ENCODE assay signal across 26 cellular contexts in the genomic region with DNA sequence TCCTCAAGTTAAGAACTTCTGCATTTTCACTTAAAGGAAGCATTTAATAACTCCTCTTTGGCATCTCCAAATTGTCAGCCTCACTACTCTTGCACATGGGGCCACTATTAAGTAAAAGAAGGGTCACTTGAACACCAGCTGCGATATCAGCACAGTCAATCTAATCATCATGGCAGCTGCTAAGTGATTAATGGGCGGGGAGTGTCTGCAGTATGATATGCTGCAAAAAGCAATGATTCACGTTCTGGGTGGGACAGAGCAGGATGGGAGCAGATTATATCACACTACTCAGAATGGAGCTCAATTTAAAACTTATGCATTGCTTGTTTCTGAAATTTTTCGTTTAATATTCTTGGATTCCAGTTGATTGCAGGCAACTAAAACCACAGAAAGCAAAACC.
DNase-seq lines count a peak whose midpoint lies in the region; ATAC-seq, FAIRE-seq and TF ChIP-seq lines count a peak whose summit lies in the region.
"Had no signal": no experiment of that assay in that cellular context is flagged by ENCODE, and none has a peak within 500 bp of the region (broad histone marks: within the 10 kb centered on the region; RNA-seq: fewer than 3 reads in every experiment).

No MANE protein-coding gene starts in this region.

- no peak overlapping the region for H2AFZ ChIP-seq in H9 (ENCODE audit: low read length)
- no peak overlapping the region for H2AFZ ChIP-seq in H1 (ENCODE audit: low read length)
- H2AFZ ChIP-seq: PC-9 had no signal

- no peak for TF ChIP-seq POLR2A in H1 (IDR thresholded peaks at IDR 0.05; ENCODE audit: control extremely low read depth in 1 of 2, low read depth in 2 of 2, low read length in 2 of 2)
- no peak for TF ChIP-seq POLR2A in gastroesophageal sphincter (IDR thresholded peaks at IDR 0.05)

- POLR2A ChIA-PET in H1 (lab: Charles Lee; ENCODE audit: partially characterized antibody) = no interaction called here

- H3K4ac ChIP-seq in H9 (ENCODE audit: low read depth, low read length) = no peak overlapping the region
- H3K4ac ChIP-seq in H1 (replicated peaks; ENCODE audit: insufficient read length, low read depth, low read length) = no peak overlapping the region

- H3K27ac ChIP-seq in H9 (ENCODE audit: insufficient read length, low read depth, low read length) (no peak overlapping the region), H1 (ENCODE audit: low read depth, low read length) (no peak overlapping the region), gastroesophageal sphincter (no peak overlapping the region)
- H3K27ac ChIP-seq: PC-9, skin epidermis, thyroid gland had no signal

- FAIRE-seq in H1 (lab: Jason Lieb, UNC) (no peak), GM19239 (lab: Jason Lieb, UNC) (no peak)
- FAIRE-seq: bronchial epithelial cell, colon, kidney had no signal

- H3K14ac ChIP-seq in H9 (ENCODE audit: insufficient read depth, low read length) = no peak overlapping the region
- H3K14ac ChIP-seq in H1 (ENCODE audit: insufficient read length) = no peak overlapping the region

- no peak overlapping the region for H2BK15ac ChIP-seq in H9 (ENCODE audit: low read depth, low read length)
- no peak overlapping the region for H2BK15ac ChIP-seq in H1 (ENCODE audit: low read length)

- H3K23ac ChIP-seq in H9 (ENCODE audit: insufficient read length, low read depth, low read length) (no peak overlapping the region), H1 (ENCODE audit: insufficient read length) (no peak overlapping the region)

- no peak overlapping the region for H2BK5ac ChIP-seq in H9 (ENCODE audit: insufficient read length, low read length)
- H2BK5ac ChIP-seq in H1 (ENCODE audit: low read depth, low read length) = peak overlapping the region; percentile 49; the same call in 1 of the 2 replicates

- H3K36me3 ChIP-seq in H1 (ENCODE audit: control insufficient read depth in 2 of 4, insufficient read depth in 4 of 4, low read length in 3 of 4) (no peaks in the 10 kb centered on the region), gastroesophageal sphincter (no peaks in the 10 kb centered on the region)
- H3K36me3 ChIP-seq: thyroid gland had no signal

- H3K36me3 Mint-ChIP-seq in H9 (ENCODE audit: insufficient read depth in 1 of 3, low read depth in 3 of 3) (peaks cover 0 to 2% (median 0%) of the 10 kb centered on the region in 3 experiments; a peak in 1 of 7 replicates), chondrocyte (ENCODE audit: low read depth) (no peaks in the 10 kb centered on the region)
- no peaks in the 10 kb centered on the region for H3K36me3 Mint-ChIP-seq in activated naive CD4-positive, alpha-beta T cell treated with anti-CD3 and anti-CD28 coated beads, Interleukin-2, amount 10 ng/mL, durations not matched to agents 7 days and 5 days
- H3K36me3 Mint-ChIP-seq: activated naive CD8-positive, alpha-beta T cell; CD14-positive monocyte; natural killer cell treated with Interleukin-12 subunit alpha and Interleukin-12 subunit beta and Interleukin-15 and Interleukin-18, amount 100 ng/mL, for 72 hours had no signal

- CTCF ChIA-PET in H1 (lab: Charles Lee; ENCODE audit: partially characterized antibody) = interaction anchor here (0.6 to 3.2 kb wide), 21 partner anchors 9 to 309 kb away, joined by 3 to 20 read pairs (median 4); no protein-coding TSS in a partner anchor
- CTCF ChIA-PET in activated naive CD4-positive, alpha-beta T cell treated with anti-CD3 and anti-CD28 coated beads, Interleukin-2, amount 10 ng/mL, durations not matched to agents 7 days and 5 days (lab: Charles Lee) = interaction anchor here (0.6 to 0.9 kb wide), 2 partner anchors 8 to 284 kb away, joined by 3 read pairs; no protein-coding TSS in a partner anchor

- H3K9me3 ChIP-seq in H9 (ENCODE audit: control insufficient read depth, low read depth, low read length) (no peaks in the 10 kb centered on the region), H1 (ENCODE audit: insufficient read depth in 2 of 2, low read depth in 1 of 2, low read length in 1 of 2) (no peaks in the 10 kb centered on the region), gastroesophageal sphincter (no peaks in the 10 kb centered on the region)
- H3K9me3 ChIP-seq: thyroid gland had no signal

- peaks cover 8% of the 10 kb centered on the region; the same call in 1 of the 2 replicates for H3K4me1 ChIP-seq in H9 (ENCODE audit: insufficient read depth, low read length)
- H3K4me1 ChIP-seq in H1 (replicated peaks in 1 of 4; ENCODE audit: control insufficient read depth in 3 of 4, insufficient read depth in 4 of 4, low read length in 3 of 4) = peaks cover 4% of the 10 kb centered on the region in 4 experiments; a peak in 5 of 7 replicates
- H3K4me1 ChIP-seq in gastroesophageal sphincter = no peaks in the 10 kb centered on the region
- H3K4me1 ChIP-seq: thyroid gland had no signal

- H3K4me3 Mint-ChIP-seq in H9 = no peak overlapping the region
- no peak overlapping the region for H3K4me3 Mint-ChIP-seq in chondrocyte (ENCODE audit: unreplicated experiment)
- no peak overlapping the region for H3K4me3 Mint-ChIP-seq in activated naive CD4-positive, alpha-beta T cell treated with anti-CD3 and anti-CD28 coated beads, Interleukin-2, amount 10 ng/mL, durations not matched to agents 7 days and 5 days
- H3K4me3 Mint-ChIP-seq: activated CD4-positive, alpha-beta memory T cell treated with anti-CD3 and anti-CD28 coated beads, Interleukin-2, amount 10 ng/mL, durations not matched to agents 7 days and 5 days; activated naive CD8-positive, alpha-beta T cell; activated T-helper 17 cell treated with anti-CD3 and anti-CD28 coated beads, Interleukin-2, amount 50 U/mL, for 72 hours; CD14-positive monocyte; HFFc6; natural killer cell treated with Interleukin-12 subunit alpha and Interleukin-12 subunit beta and Interleukin-15 and Interleukin-18, amount 100 ng/mL, for 72 hours; stimulated activated naive CD8-positive, alpha-beta T cell treated with anti-CD3 and anti-CD28 coated beads, Interleukin-15, amount 100 ng/mL, for 72 hours had no signal

- H3K4me1 Mint-ChIP-seq in H9 (peaks cover 23 to 28% of the 10 kb centered on the region in 2 experiments), chondrocyte (ENCODE audit: low read depth) (no peaks in the 10 kb centered on the region)
- no peaks in the 10 kb centered on the region for H3K4me1 Mint-ChIP-seq in activated naive CD4-positive, alpha-beta T cell treated with anti-CD3 and anti-CD28 coated beads, Interleukin-2, amount 10 ng/mL, durations not matched to agents 7 days and 5 days
- H3K4me1 Mint-ChIP-seq: activated CD4-positive, alpha-beta memory T cell treated with anti-CD3 and anti-CD28 coated beads, Interleukin-2, amount 10 ng/mL, durations not matched to agents 7 days and 5 days; activated T-helper 17 cell treated with anti-CD3 and anti-CD28 coated beads, Interleukin-2, amount 50 U/mL, for 72 hours; CD14-positive monocyte; stimulated activated naive CD8-positive, alpha-beta T cell treated with anti-CD3 and anti-CD28 coated beads, Interleukin-15, amount 100 ng/mL, for 72 hours had no signal

- DNase-seq in H9 (no peak), KG1 (lab: John Stamatoyannopoulos, UW) (peak; percentile 46), NOMO-1 (lab: John Stamatoyannopoulos, UW; ENCODE audit: unreplicated experiment in 2 of 2) (peak; percentile 53 to 69), H1 (ENCODE audit: low read depth in 1 of 2, low spot score in 2 of 2) (no peak), GM19239 (ENCODE audit: insufficient read length, low spot score) (no peak), chondrocyte (ENCODE audit: low spot score) (no peak)
- DNase-seq in activated naive CD4-positive, alpha-beta T cell treated with anti-CD3 and anti-CD28 coated beads, Interleukin-2, amount 10 ng/mL, durations not matched to agents 7 days and 5 days = no peak
- DNase-seq: activated CD4-positive, alpha-beta memory T cell treated with anti-CD3 and anti-CD28 coated beads, Interleukin-2, amount 10 ng/mL, durations not matched to agents 7 days and 5 days; activated CD4-positive, alpha-beta T cell treated with anti-CD3 and anti-CD28 coated beads for 1 hour; anterior cingulate cortex; effector CD4-positive, alpha-beta T cell; HFFc6; kidney; midbrain; PC-9; SIG-M5; stimulated activated naive CD8-positive, alpha-beta T cell treated with anti-CD3 and anti-CD28 coated beads, Interleukin-15, amount 100 ng/mL, for 72 hours; thyroid gland had no signal

- H3K4me2 ChIP-seq in H9 (ENCODE audit: insufficient read depth, insufficient read length, low read length) = no peak overlapping the region
- no peak overlapping the region for H3K4me2 ChIP-seq in H1 (ENCODE audit: insufficient read depth in 1 of 2, low read depth in 2 of 2, low read length in 2 of 2)
- H3K4me2 ChIP-seq: PC-9 had no signal

- H3T11ph ChIP-seq in H9 (ENCODE audit: low read length) = no peak overlapping the region

- H3K79me1 ChIP-seq in H9 (ENCODE audit: insufficient read depth, low read depth, low read length, poor library complexity, severe bottlenecking) (no peaks in the 10 kb centered on the region), H1 (ENCODE audit: low read depth, low read length) (no peaks in the 10 kb centered on the region)

- H2BK12ac ChIP-seq in H9 (ENCODE audit: insufficient read length, low read depth, low read length) = no peak overlapping the region
- peak overlapping the region; percentile 65; the same call in 1 of the 2 replicates for H2BK12ac ChIP-seq in H1 (ENCODE audit: low read depth, low read length)

- H3K9me3 Mint-ChIP-seq in H9 (no peaks in the 10 kb centered on the region; a peak in 2 of 5 replicates), chondrocyte (ENCODE audit: low read depth) (no peaks in the 10 kb centered on the region)
- peaks cover 3% of the 10 kb centered on the region for H3K9me3 Mint-ChIP-seq in activated naive CD4-positive, alpha-beta T cell treated with anti-CD3 and anti-CD28 coated beads, Interleukin-2, amount 10 ng/mL, durations not matched to agents 7 days and 5 days
- H3K9me3 Mint-ChIP-seq: activated CD4-positive, alpha-beta memory T cell treated with anti-CD3 and anti-CD28 coated beads, Interleukin-2, amount 10 ng/mL, durations not matched to agents 7 days and 5 days; activated T-helper 17 cell treated with anti-CD3 and anti-CD28 coated beads, Interleukin-2, amount 50 U/mL, for 72 hours; natural killer cell treated with Interleukin-12 subunit alpha and Interleukin-12 subunit beta and Interleukin-15 and Interleukin-18, amount 100 ng/mL, for 72 hours; stimulated activated naive CD8-positive, alpha-beta T cell treated with anti-CD3 and anti-CD28 coated beads, Interleukin-15, amount 100 ng/mL, for 72 hours had no signal

- TF ChIP-seq CTCF in H9 (conservative IDR thresholded peaks at IDR 0.05) (no peak), H1 (IDR thresholded peaks at IDR 0.05; ENCODE audit: control extremely low read depth in 1 of 3, insufficient read depth in 1 of 3, low read depth in 1 of 3, low read length in 3 of 3) (no peak), chondrocyte (IDR thresholded peaks at IDR 0.05) (no peak), gastroesophageal sphincter (IDR thresholded peaks at IDR 0.05) (no peak)

- H3K23me2 ChIP-seq in H9 (ENCODE audit: insufficient read length, low read depth, low read length, poor library complexity, severe bottlenecking) = no peaks in the 10 kb centered on the region
- H3K23me2 ChIP-seq in H1 (ENCODE audit: low read depth, low read length) = peaks cover 4% of the 10 kb centered on the region; the same call in 1 of the 2 replicates

- TF ChIP-seq RAD21 in H1 (IDR thresholded peaks at IDR 0.05 in 1 of 2, conservative IDR thresholded peaks at IDR 0.05 in 1 of 2; ENCODE audit: low read depth in 2 of 2, low read length in 2 of 2) = no peak

- no peak overlapping the region for H4K8ac ChIP-seq in H9 (replicated peaks; ENCODE audit: insufficient read length, low read depth, low read length)
- no peak overlapping the region for H4K8ac ChIP-seq in H1 (ENCODE audit: extremely low read depth, insufficient read depth, low read length)

- no peak for ATAC-seq in gastroesophageal sphincter
- ATAC-seq: activated T-helper 17 cell treated with anti-CD3 and anti-CD28 coated beads, Interleukin-2, amount 50 U/mL, for 72 hours; stimulated activated naive CD8-positive, alpha-beta T cell treated with anti-CD3 and anti-CD28 coated beads, Interleukin-15, amount 100 ng/mL, for 72 hours had no signal

- no peak for TF ChIP-seq EP300 in H1 (IDR thresholded peaks at IDR 0.05; ENCODE audit: borderline replicate concordance in 1 of 2, low read depth in 2 of 2, low read length in 2 of 2)
- TF ChIP-seq EP300 in gastroesophageal sphincter (IDR thresholded peaks at IDR 0.05) = no peak

- H3K9ac ChIP-seq in H9 (ENCODE audit: extremely low read depth, insufficient read length, low read length) = no peak overlapping the region
- H3K9ac ChIP-seq in H1 (replicated peaks in 1 of 4; ENCODE audit: extremely low read depth in 1 of 4, low read depth in 3 of 4, low read length in 3 of 4) = no peak overlapping the region

- H3K56ac ChIP-seq in H9 (ENCODE audit: insufficient read length, low read depth, low read length) = no peak overlapping the region
- no peak overlapping the region for H3K56ac ChIP-seq in H1 (replicated peaks; ENCODE audit: insufficient read length, low read depth, low read length)

- no peaks in the 10 kb centered on the region for H4K20me1 ChIP-seq in H9 (ENCODE audit: control insufficient read depth, insufficient read depth, insufficient read length)
- H4K20me1 ChIP-seq in H1 (replicated peaks in 1 of 2; ENCODE audit: control insufficient read depth in 1 of 2, insufficient read depth in 2 of 2, low read length in 2 of 2) = no peaks in the 10 kb centered on the region

- H2BK120ac ChIP-seq in H9 (ENCODE audit: low read depth, low read length, poor library complexity, severe bottlenecking) = no peak overlapping the region
- H2BK120ac ChIP-seq in H1 (replicated peaks; ENCODE audit: low read depth, low read length) = peak overlapping the region; percentile 74

- peak overlapping the region; percentile 17 for H3K18ac ChIP-seq in H9 (ENCODE audit: insufficient read length, low read depth, low read length)
- H3K18ac ChIP-seq in H1 (ENCODE audit: extremely low read depth, low read length) = no peak overlapping the region

- no peak overlapping the region for H2BK20ac ChIP-seq in H9 (ENCODE audit: low read depth, low read length, poor library complexity, severe bottlenecking)
- 0 out of 2 replicates have a peak overlapping the region, but pooled peaks have one; percentile 54 for H2BK20ac ChIP-seq in H1 (ENCODE audit: low read length)

- H3K27ac Mint-ChIP-seq in H9 = no peak overlapping the region
- H3K27ac Mint-ChIP-seq in chondrocyte (ENCODE audit: unreplicated experiment) = no peak overlapping the region
- no peak overlapping the region for H3K27ac Mint-ChIP-seq in activated naive CD4-positive, alpha-beta T cell treated with anti-CD3 and anti-CD28 coated beads, Interleukin-2, amount 10 ng/mL, durations not matched to agents 7 days and 5 days
- H3K27ac Mint-ChIP-seq: activated CD4-positive, alpha-beta memory T cell treated with anti-CD3 and anti-CD28 coated beads, Interleukin-2, amount 10 ng/mL, durations not matched to agents 7 days and 5 days; activated naive CD8-positive, alpha-beta T cell; activated T-helper 17 cell treated with anti-CD3 and anti-CD28 coated beads, Interleukin-2, amount 50 U/mL, for 72 hours; CD14-positive monocyte; HFFc6; natural killer cell treated with Interleukin-12 subunit alpha and Interleukin-12 subunit beta and Interleukin-15 and Interleukin-18, amount 100 ng/mL, for 72 hours; stimulated activated naive CD8-positive, alpha-beta T cell treated with anti-CD3 and anti-CD28 coated beads, Interleukin-15, amount 100 ng/mL, for 72 hours had no signal

- H3K4me3 ChIP-seq in H1 (ENCODE audit: extremely low read depth in 1 of 4, insufficient read depth in 2 of 4, low read depth in 3 of 4, low read length in 4 of 4) (no peak overlapping the region), gastroesophageal sphincter (no peak overlapping the region)
- H3K4me3 ChIP-seq: PC-9, skin epidermis, thyroid gland had no signal

- H2AK5ac ChIP-seq in H9 (ENCODE audit: insufficient read length, low read length) (no peak overlapping the region), H1 (ENCODE audit: low read depth, low read length) (no peak overlapping the region)

- H4K91ac ChIP-seq in H9 (ENCODE audit: insufficient read length, low read depth, low read length) = no peak overlapping the region
- H4K91ac ChIP-seq in H1 (replicated peaks; ENCODE audit: insufficient read length, low read length) = peak overlapping the region; percentile 94

- H3K79me2 ChIP-seq in H9 (ENCODE audit: insufficient read depth, low read length) (no peaks in the 10 kb centered on the region), H1 (ENCODE audit: control insufficient read depth in 1 of 2, insufficient read depth in 2 of 2, low read length in 2 of 2) (no peaks in the 10 kb centered on the region)

- no peak overlapping the region for H4K5ac ChIP-seq in H9 (ENCODE audit: insufficient read length, low read depth, low read length)
- no peak overlapping the region for H4K5ac ChIP-seq in H1 (ENCODE audit: insufficient read length, low read depth, low read length)

- no peaks in the 10 kb centered on the region for H3K27me3 ChIP-seq in H9 (ENCODE audit: insufficient read depth, low read length)
- H3K27me3 ChIP-seq in H1 (replicated peaks in 1 of 4; ENCODE audit: control insufficient read depth in 3 of 4, extremely low read depth in 1 of 4, insufficient read depth in 3 of 4, low read length in 3 of 4) = no peaks in the 10 kb centered on the region
- H3K27me3 ChIP-seq in gastroesophageal sphincter = peaks cover 13% of the 10 kb centered on the region
- H3K27me3 ChIP-seq: thyroid gland had no signal

- no peaks in the 10 kb centered on the region for H3K27me3 Mint-ChIP-seq in H9 (ENCODE audit: low read depth)
- H3K27me3 Mint-ChIP-seq in chondrocyte (ENCODE audit: low read depth) = peaks cover 7% of the 10 kb centered on the region
- H3K27me3 Mint-ChIP-seq in activated naive CD4-positive, alpha-beta T cell treated with anti-CD3 and anti-CD28 coated beads, Interleukin-2, amount 10 ng/mL, durations not matched to agents 7 days and 5 days = no peaks in the 10 kb centered on the region
- H3K27me3 Mint-ChIP-seq: activated CD4-positive, alpha-beta memory T cell treated with anti-CD3 and anti-CD28 coated beads, Interleukin-2, amount 10 ng/mL, durations not matched to agents 7 days and 5 days had no signal

- no CpG with 5 or more reads among the region's 4 CpGs for WGBS in H9 (ENCODE audit: extremely low coverage, insufficient read length, low lambda C conversion rate)
- 88% methylated on average over 4 of the region's 4 CpGs; no CpG with 5 or more reads in 1 of the 2 experiments for WGBS in H1 (ENCODE audit: extremely low coverage in 1 of 2, insufficient coverage in 1 of 2, insufficient read length in 1 of 2, insufficient replicate concordance in 2 of 2, low coverage in 1 of 2, low lambda C conversion rate in 2 of 2, missing lambda C conversion rate in 1 of 2), 2 experiments
- WGBS in gastroesophageal sphincter (ENCODE audit: low coverage in 1 of 2), 2 donors = 52 to 61% methylated on average over 4 of the region's 4 CpGs

Comparison
In these comparisons a context has a peak if more than half of its experiments do, and no peak if none do; other contexts are left out.
1. DNase-seq: peak in KG1 (single experiment) and NOMO-1 (2 of 2); none in H9 (single experiment), H1 (0 of 2), GM19239 (single experiment), chondrocyte (single experiment) and activated naive CD4-positive, alpha-beta T cell treated with anti-CD3 and anti-CD28 coated beads, Interleukin-2, amount 10 ng/mL, durations not matched to agents 7 days and 5 days (single experiment).